18 cellular contexts compared by ENCODE assay signal in the genomic region with DNA sequence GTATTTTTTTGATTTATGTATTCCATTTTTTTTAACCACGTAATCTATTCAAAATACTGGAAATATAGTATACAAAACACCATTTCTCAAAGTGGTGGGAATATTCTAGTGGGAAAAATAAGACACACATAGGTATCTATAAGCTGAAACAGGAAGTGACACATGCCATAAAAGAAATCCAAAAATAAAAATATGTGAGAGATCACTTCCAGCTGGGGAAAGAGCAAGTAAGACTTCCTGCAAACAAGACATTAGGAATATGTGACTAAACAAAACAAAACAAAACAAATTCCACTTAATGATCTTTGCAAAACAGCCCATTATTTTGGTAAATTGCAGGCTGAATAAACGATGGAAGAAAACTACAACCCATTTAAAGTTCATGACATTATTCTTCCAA.
A peak's percentile ranks its signal among the peaks of the same experiment; 100 is the strongest.
DNase-seq lines count a peak whose midpoint lies in the region; ATAC-seq, FAIRE-seq and TF ChIP-seq lines count a peak whose summit lies in the region.
"Had no signal": no experiment of that assay in that cellular context is flagged by ENCODE, and none has a peak within 500 bp of the region (broad histone marks: within the 10 kb centered on the region; RNA-seq: fewer than 3 reads in every experiment).

No MANE protein-coding gene starts in this region.

- H3K79me2 ChIP-seq in PC-3 (ENCODE audit: low read length) (no peaks in the 10 kb centered on the region), endothelial cell of umbilical vein (ENCODE audit: control insufficient read depth, insufficient read depth, low read length) (no peaks in the 10 kb centered on the region)

- no peaks in the 10 kb centered on the region for H3K9me2 ChIP-seq in PC-3 (replicated peaks; ENCODE audit: low read length)
- H3K9me2 ChIP-seq: SK-N-SH had no signal

- H4K20me1 ChIP-seq in PC-3 (ENCODE audit: low read length) (no peaks in the 10 kb centered on the region), endothelial cell of umbilical vein (replicated peaks; ENCODE audit: control insufficient read depth, extremely low read depth, insufficient read depth, low read length) (no peaks in the 10 kb centered on the region)

- no peak overlapping the region for H2AFZ ChIP-seq in PC-3 (ENCODE audit: low read length)
- no peak overlapping the region for H2AFZ ChIP-seq in endothelial cell of umbilical vein (ENCODE audit: low read depth, low read length)

- no peaks in the 10 kb centered on the region for H3K36me3 Mint-ChIP-seq in activated CD8-positive, alpha-beta memory T cell treated with anti-CD3 and anti-CD28 coated beads, Interleukin-2, amount 10 ng/mL, durations not matched to agents 7 days and 5 days

- H3K4me1 Mint-ChIP-seq in activated CD8-positive, alpha-beta memory T cell treated with anti-CD3 and anti-CD28 coated beads, Interleukin-2, amount 10 ng/mL, durations not matched to agents 7 days and 5 days: no peaks in the 10 kb centered on the region

- peak overlapping the region; percentile 4; the same call in 1 of the 2 replicates for H3K4me2 ChIP-seq in PC-3 (ENCODE audit: low read length)
- H3K4me2 ChIP-seq in endothelial cell of umbilical vein (ENCODE audit: insufficient read depth, low read length): peak overlapping the region; percentile 47
- H3K4me2 ChIP-seq: A549, SK-N-SH had no signal

- TF ChIP-seq CTCF in PC-3 (conservative IDR thresholded peaks at IDR 0.05; ENCODE audit: low read depth, low read length) (no peak), endothelial cell of umbilical vein (IDR thresholded peaks at IDR 0.05; ENCODE audit: extremely low read depth in 1 of 2, insufficient read depth in 1 of 2, low read depth in 1 of 2, low read length in 2 of 2) (no peak), lower leg skin (IDR thresholded peaks at IDR 0.05) (no peak)

- H3K9ac ChIP-seq in PC-3 (ENCODE audit: low read length) (no peak overlapping the region), endothelial cell of umbilical vein (replicated peaks; ENCODE audit: extremely low read depth, insufficient read depth, low read length) (no peak overlapping the region)
- H3K9ac ChIP-seq: SK-N-SH had no signal

- no TSS peak for BruUV-seq in PC-3 (replicated peaks; lab: Mats Ljungman, UMichigan)
- BruUV-seq in endothelial cell of umbilical vein (replicated peaks; lab: Mats Ljungman, UMichigan): no TSS peak

- no peaks in the 10 kb centered on the region for H3F3A ChIP-seq in PC-3 (ENCODE audit: low read length, unreplicated experiment)

- H3K9me3 ChIP-seq in PC-3 (ENCODE audit: low read length): no peaks in the 10 kb centered on the region
- no peaks in the 10 kb centered on the region for H3K9me3 ChIP-seq in endothelial cell of umbilical vein (replicated peaks; ENCODE audit: control insufficient read depth, insufficient read depth, low read length)
- H3K9me3 ChIP-seq: A549, MG63, SK-N-SH had no signal

- H3K27ac ChIP-seq in PC-3 (ENCODE audit: low read length) (peak overlapping the region; percentile 21), endothelial cell of umbilical vein (ENCODE audit: insufficient read depth, low read depth, low read length) (no peak overlapping the region)
- H3K27ac ChIP-seq: A549 had no signal

- DNase-seq in ELR (ENCODE audit: low read depth) (peak; percentile 20), PC-3 (peak; percentile 59), endothelial cell of umbilical vein (ENCODE audit: low read depth, low spot score) (peak; percentile 16), NCI-H69 (lab: John Stamatoyannopoulos, UW) (no peak), lower leg skin (ENCODE audit: low spot score in 2 of 2) (no peak), kidney glomerular epithelial cell (lab: John Stamatoyannopoulos, UW) (no peak)
- no peak for DNase-seq in activated CD8-positive, alpha-beta memory T cell treated with anti-CD3 and anti-CD28 coated beads, Interleukin-2, amount 10 ng/mL, durations not matched to agents 7 days and 5 days
- DNase-seq: Calu3, DMS79 treated with DMSO at 0.1 percent for 48 hours, KBM-7, MG63, NCI-H2029 treated with DMSO at 0.1 percent for 48 hours, NCI-H446 treated with DMSO at 0.1 percent for 48 hours, NCI-H526 treated with DMSO at 0.1 percent for 48 hours, SK-N-SH had no signal

- H3K4me3 ChIP-seq in PC-3 (ENCODE audit: low read length) (no peak overlapping the region), endothelial cell of umbilical vein (replicated peaks in 1 of 3; ENCODE audit: insufficient read depth in 1 of 3, low read depth in 1 of 3, low read length in 3 of 3) (no peak overlapping the region), lower leg skin (ENCODE audit: low read depth, poor library complexity, severe bottlenecking) (no peak overlapping the region)
- H3K4me3 ChIP-seq: A549, MG63 had no signal

- CTCF ChIA-PET in PC-3 (lab: Charles Lee): no interaction called here
- CTCF ChIA-PET in endothelial cell of umbilical vein (lab: Charles Lee): interaction anchor here (1.7 kb wide), 1 partner anchor 21 kb away, joined by 3 read pairs; no protein-coding TSS in a partner anchor
- CTCF ChIA-PET in activated CD8-positive, alpha-beta memory T cell treated with anti-CD3 and anti-CD28 coated beads, Interleukin-2, amount 10 ng/mL, durations not matched to agents 7 days and 5 days (lab: Charles Lee): no interaction called here

- H3K27me3 ChIP-seq in PC-3 (ENCODE audit: low read length) (no peaks in the 10 kb centered on the region), endothelial cell of umbilical vein (ENCODE audit: control insufficient read depth in 2 of 2, insufficient read depth in 2 of 2, low read length in 2 of 2) (no peaks in the 10 kb centered on the region)
- H3K27me3 ChIP-seq: MG63 had no signal

- WGBS in lower leg skin, 2 donors: 31 to 60% methylated on average over 2 of the region's 2 CpGs

- H3K36me3 ChIP-seq in PC-3 (ENCODE audit: low read depth, low read length): no peaks in the 10 kb centered on the region
- no peaks in the 10 kb centered on the region for H3K36me3 ChIP-seq in endothelial cell of umbilical vein (ENCODE audit: control insufficient read depth in 2 of 2, extremely low read depth in 1 of 2, insufficient read depth in 2 of 2, low read length in 2 of 2)
- H3K36me3 ChIP-seq: MG63 had no signal

- H3K9me3 Mint-ChIP-seq in activated CD8-positive, alpha-beta memory T cell treated with anti-CD3 and anti-CD28 coated beads, Interleukin-2, amount 10 ng/mL, durations not matched to agents 7 days and 5 days (ENCODE audit: low read depth): no peaks in the 10 kb centered on the region

- FAIRE-seq in endothelial cell of umbilical vein (lab: Jason Lieb, UNC): peak; percentile 49
- FAIRE-seq: A549, GM19239, RCC 7860 had no signal

- POLR2A ChIA-PET in PC-3 (lab: Charles Lee; ENCODE audit: unreplicated experiment): no interaction called here
- POLR2A ChIA-PET in endothelial cell of umbilical vein (lab: Charles Lee): no interaction called here

- no peaks in the 10 kb centered on the region for H3K9me1 ChIP-seq in endothelial cell of umbilical vein (replicated peaks; ENCODE audit: control insufficient read depth, extremely low read depth, insufficient read depth, low read length)

- peak; percentile 73 for ATAC-seq in PC-3
- ATAC-seq in activated CD8-positive, alpha-beta memory T cell treated with anti-CD3 and anti-CD28 coated beads, Interleukin-2, amount 10 ng/mL, durations not matched to agents 7 days and 5 days: no peak
- ATAC-seq: A549 had no signal

- H3K27me3 Mint-ChIP-seq in activated CD8-positive, alpha-beta memory T cell treated with anti-CD3 and anti-CD28 coated beads, Interleukin-2, amount 10 ng/mL, durations not matched to agents 7 days and 5 days: no peaks in the 10 kb centered on the region

- H3K27ac Mint-ChIP-seq in activated CD8-positive, alpha-beta memory T cell treated with anti-CD3 and anti-CD28 coated beads, Interleukin-2, amount 10 ng/mL, durations not matched to agents 7 days and 5 days: no peak overlapping the region

- TF ChIP-seq POLR2A in endothelial cell of umbilical vein (IDR thresholded peaks at IDR 0.05; ENCODE audit: low read depth, low read length): no peak
- no peak for TF ChIP-seq POLR2A in lower leg skin (IDR thresholded peaks at IDR 0.05)

- H3K4me3 Mint-ChIP-seq in activated CD8-positive, alpha-beta memory T cell treated with anti-CD3 and anti-CD28 coated beads, Interleukin-2, amount 10 ng/mL, durations not matched to agents 7 days and 5 days: no peak overlapping the region

- intact Hi-C loops in PC-3 (cut with micrococcal nuclease): no loop called here
- intact Hi-C loops in endothelial cell of umbilical vein (cut with micrococcal nuclease): no loop called here
- intact Hi-C loops in lower leg skin (cut with DNase I; ENCODE audit: low total_unique reads): no loop called here

- dilution Hi-C loops in endothelial cell of umbilical vein (cut with MboI; ENCODE audit: extremely low pct_ligation_motif_present, low sequenced_read_pairs): no loop called here

- H3K4me1 ChIP-seq in PC-3 (ENCODE audit: insufficient read depth, low read length): peaks cover 11% of the 10 kb centered on the region
- peaks cover 8% of the 10 kb centered on the region for H3K4me1 ChIP-seq in endothelial cell of umbilical vein (ENCODE audit: control insufficient read depth, extremely low read depth, insufficient read depth, low read length)
- H3K4me1 ChIP-seq: A549 had no signal

TF ChIP-seq in endothelial cell of umbilical vein, 7 proteins besides CTCF, POLR2A, EP300 and RAD21:
- TF ChIP-seq JUN (IDR thresholded peaks at IDR 0.05; ENCODE audit: borderline replicate concordance, insufficient read depth, insufficient read length, low read depth) (no peak), FOS (IDR thresholded peaks at IDR 0.05; ENCODE audit: borderline replicate concordance, insufficient read depth, low read length) (peak; percentile 10), GATA2 (IDR thresholded peaks at IDR 0.05; ENCODE audit: insufficient read depth, insufficient read length, low read depth, low read length) (no peak)
- TF ChIP-seq, protein P1, sequence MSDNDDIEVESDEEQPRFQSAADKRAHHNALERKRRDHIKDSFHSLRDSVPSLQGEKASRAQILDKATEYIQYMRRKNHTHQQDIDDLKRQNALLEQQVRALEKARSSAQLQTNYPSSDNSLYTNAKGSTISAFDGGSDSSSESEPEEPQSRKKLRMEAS (IDR thresholded peaks at IDR 0.05; ENCODE audit: insufficient read depth, insufficient read length): no peak

Comparison
In these comparisons a context has a peak if more than half of its experiments do, and no peak if none do; other contexts are left out.
1. DNase-seq: peak in ELR (single experiment), PC-3 (single experiment) and endothelial cell of umbilical vein (single experiment); none in NCI-H69 (single experiment), activated CD8-positive, alpha-beta memory T cell treated with anti-CD3 and anti-CD28 coated beads, Interleukin-2, amount 10 ng/mL, durations not matched to agents 7 days and 5 days (single experiment), lower leg skin (0 of 2) and kidney glomerular epithelial cell (single experiment).